8 cellular contexts compared by ENCODE assay signal in genomic region chr5:178234753-178235599, GRCh38. TPM values are rescaled to one million over a fixed set of nuclear protein-coding genes. Genes with fewer than 3 reads are reported as not detected.
A peak's percentile ranks its signal among the peaks of the same experiment; 100 is the strongest.
DNase-seq lines count a peak whose midpoint lies in the region; ATAC-seq, FAIRE-seq and TF ChIP-seq lines count a peak whose summit lies in the region.

No MANE protein-coding gene starts in this region.

- 32% methylated on average over 12 of the region's 12 CpGs for WGBS in hepatocyte (ENCODE audit: low lambda C conversion rate, missing lambda C conversion rate)
- WGBS in small intestine, 3 donors, result 22 to 26% (median 23%) methylated on average over 12 of the region's 12 CpGs

- H3K36me3 ChIP-seq in KMS-11 (ENCODE audit: insufficient read depth) (no peaks in the 10 kb centered on the region), hepatocyte (replicated peaks; ENCODE audit: insufficient read depth, low read depth) (no peaks in the 10 kb centered on the region), small intestine (ENCODE audit: control insufficient read depth in 2 of 2, insufficient read depth in 2 of 2, low read length in 2 of 2) (peaks cover under 1 to 2% of the 10 kb centered on the region in 2 donors)

- H3K4me1 Mint-ChIP-seq in T-helper 2 cell treated with Interferon-gamma antibody and Interleukin-4, amounts not matched to agents 5 μg/mL and 100 μg/mL, for 36 hours (ENCODE audit: low read depth), result peaks cover 25% of the 10 kb centered on the region

- DNase-seq in T-helper 2 cell treated with Interferon-gamma antibody and Interleukin-4, amounts not matched to agents 5 μg/mL and 100 μg/mL, for 36 hours (ENCODE audit: low spot score), result peak; percentile 63
- DNase-seq in amygdala (lab: John Stamatoyannopoulos, UW) (peak in 41 of 56 donors; percentile 10 to 84 (median 42)), hepatocyte (ENCODE audit: low spot score) (peak; percentile 81), small intestine (peak; percentile 73), DMS153 (lab: John Stamatoyannopoulos, UW) (no peak)

- H2AFZ ChIP-seq in KMS-11 (ENCODE audit: low read depth) (no peak overlapping the region), hepatocyte (no peak overlapping the region)

- H3K27ac ChIP-seq in KMS-11 (no peak overlapping the region), hepatocyte (no peak overlapping the region), small intestine (ENCODE audit: low read depth in 1 of 2, low read length in 1 of 2) (no peak overlapping the region)

- H3K27ac Mint-ChIP-seq in T-helper 2 cell treated with Interferon-gamma antibody and Interleukin-4, amounts not matched to agents 5 μg/mL and 100 μg/mL, for 36 hours, result peak overlapping the region; percentile 47

- no peaks in the 10 kb centered on the region for H4K20me1 ChIP-seq in KMS-11 (ENCODE audit: insufficient read depth)
- H4K20me1 ChIP-seq in hepatocyte (ENCODE audit: insufficient read depth, poor library complexity, severe bottlenecking), result peaks cover 15% of the 10 kb centered on the region

- H3K27me3 ChIP-seq in KMS-11 (ENCODE audit: insufficient read depth, low read depth) (no peaks in the 10 kb centered on the region), hepatocyte (no peaks in the 10 kb centered on the region), small intestine (ENCODE audit: control insufficient read depth in 2 of 2, insufficient read depth in 2 of 2, low read length in 2 of 2) (no peaks in the 10 kb centered on the region)

- peaks cover 20% of the 10 kb centered on the region for H3K36me3 Mint-ChIP-seq in T-helper 2 cell treated with Interferon-gamma antibody and Interleukin-4, amounts not matched to agents 5 μg/mL and 100 μg/mL, for 36 hours (ENCODE audit: low read depth)

- no peak for ATAC-seq in GM21717 (IDR thresholded peaks at IDR 0.05; ENCODE audit: unreplicated experiment)

- H3K9ac ChIP-seq in KMS-11, result no peak overlapping the region

- H3K27me3 Mint-ChIP-seq in T-helper 2 cell treated with Interferon-gamma antibody and Interleukin-4, amounts not matched to agents 5 μg/mL and 100 μg/mL, for 36 hours (ENCODE audit: low read depth), result no peaks in the 10 kb centered on the region

- TF ChIP-seq CTCF in KMS-11 (conservative IDR thresholded peaks at IDR 0.05; ENCODE audit: low read depth, low read length), result peak; percentile 40; the same call in 1 of the 2 replicates
- TF ChIP-seq CTCF in hepatocyte (IDR thresholded peaks at IDR 0.05; ENCODE audit: poor library complexity), result peak; percentile 76

- peak overlapping the region; percentile 17 for H3K4me3 Mint-ChIP-seq in T-helper 2 cell treated with Interferon-gamma antibody and Interleukin-4, amounts not matched to agents 5 μg/mL and 100 μg/mL, for 36 hours

- H3K9me2 ChIP-seq in hepatocyte (replicated peaks; ENCODE audit: insufficient read depth), result no peaks in the 10 kb centered on the region

- FAIRE-seq in G401.6 (lab: Jason Lieb, UNC), result peak; percentile 61
- no peak for FAIRE-seq in small intestine (lab: Jason Lieb, UNC)

- peaks cover 6% of the 10 kb centered on the region for H3K4me1 ChIP-seq in KMS-11 (ENCODE audit: low read depth, poor library complexity, severe bottlenecking)
- H3K4me1 ChIP-seq in hepatocyte (ENCODE audit: insufficient read depth), result peaks cover 20% of the 10 kb centered on the region
- H3K4me1 ChIP-seq in small intestine (ENCODE audit: control insufficient read depth in 2 of 2, insufficient read depth in 1 of 2, low read depth in 1 of 2, low read length in 1 of 2), result peaks cover 9 to 10% of the 10 kb centered on the region in 2 donors

- peaks cover 16% of the 10 kb centered on the region; the same call in 1 of the 2 replicates for H3K79me2 ChIP-seq in KMS-11 (ENCODE audit: insufficient read depth, low read depth)
- H3K79me2 ChIP-seq in hepatocyte, result peaks cover 23% of the 10 kb centered on the region

- no peak overlapping the region for H3K4me3 ChIP-seq in KMS-11 (IDR thresholded peaks at IDR 0.05; ENCODE audit: insufficient read depth, low read depth, low read length)
- H3K4me3 ChIP-seq in hepatocyte, result no peak overlapping the region
- H3K4me3 ChIP-seq in small intestine (ENCODE audit: low read depth in 1 of 2, low read length in 2 of 2), result no peak overlapping the region

- no peaks in the 10 kb centered on the region for H3K9me3 ChIP-seq in hepatocyte (ENCODE audit: low read depth)
- H3K9me3 ChIP-seq in small intestine (ENCODE audit: control insufficient read depth, low read depth), result no peaks in the 10 kb centered on the region

- H3K9me3 Mint-ChIP-seq in T-helper 2 cell treated with Interferon-gamma antibody and Interleukin-4, amounts not matched to agents 5 μg/mL and 100 μg/mL, for 36 hours, result no peaks in the 10 kb centered on the region

- no peak overlapping the region for H3K4me2 ChIP-seq in KMS-11
- no peak overlapping the region for H3K4me2 ChIP-seq in hepatocyte

RNA-seq across cellular contexts. Expression of gene PHYKPL, which starts 2.4 kb away (rescaled TPM):
- 35.4 and 40.3 TPM in 2 replicates for total RNA-seq in hepatocyte
- polyA plus RNA-seq in hepatocyte (60.0 and 82.2 TPM in 2 replicates), small intestine (100 to 1,000 TPM in 2 of 3 donors, 10 to 100 TPM in 1; 57.7 to 145 (median 115) TPM)

RNA-seq across cellular contexts. Expression of gene HNRNPAB, which starts 30.6 kb away (rescaled TPM):
- 83.2 and 85.2 TPM in 2 replicates for total RNA-seq in hepatocyte
- 169 and 175 TPM in 2 replicates for polyA plus RNA-seq in hepatocyte
- polyA plus RNA-seq in small intestine, result 100 to 1,000 TPM; 147 to 176 (median 172) TPM

RNA-seq across cellular contexts. Expression of gene GMCL2, which starts 47.8 kb away (rescaled TPM):
- total RNA-seq in hepatocyte, result not detected in 2 replicates
- polyA plus RNA-seq in hepatocyte, result not detected in 2 replicates
- not detected for polyA plus RNA-seq in small intestine
